In genomic region chr2:161586517-161587167, GRCh38 we compare ENCODE assay signal across 9 cellular contexts. TPM values are rescaled to one million over a fixed set of nuclear protein-coding genes. Genes with fewer than 3 reads are reported as not detected.
A peak's percentile ranks its signal among the peaks of the same experiment; 100 is the strongest.
DNase-seq lines count a peak whose midpoint lies in the region; ATAC-seq, FAIRE-seq and TF ChIP-seq lines count a peak whose summit lies in the region.
"Had no signal": no experiment of that assay in that cellular context is flagged by ENCODE, and none has a peak within 500 bp of the region (broad histone marks: within the 10 kb centered on the region; RNA-seq: fewer than 3 reads in every experiment).

No MANE protein-coding gene starts in this region.

- FAIRE-seq in small intestine (lab: Jason Lieb, UNC) = no peak

- no TSS peak for BruUV-seq in PC-9 (replicated peaks; lab: Mats Ljungman, UMichigan)

- POLR2A ChIA-PET in PC-9 (lab: Charles Lee; ENCODE audit: unreplicated experiment) = no interaction called here

- H2AFZ ChIP-seq in PC-9 = no peak overlapping the region
- H2AFZ ChIP-seq in fibroblast of lung (ENCODE audit: low read length) = no peak overlapping the region

- no peaks in the 10 kb centered on the region for H3K9me3 ChIP-seq in heart right ventricle
- no peaks in the 10 kb centered on the region for H3K9me3 ChIP-seq in PC-9 (ENCODE audit: insufficient read depth, low read depth)
- no peaks in the 10 kb centered on the region for H3K9me3 ChIP-seq in fibroblast of lung (ENCODE audit: control insufficient read depth, insufficient read depth, low read depth, low read length)
- no peaks in the 10 kb centered on the region for H3K9me3 ChIP-seq in small intestine (ENCODE audit: control insufficient read depth, low read depth)

- H3K27ac ChIP-seq in heart right ventricle (no peak overlapping the region), PC-9 (no peak overlapping the region), fibroblast of lung (ENCODE audit: insufficient read depth, low read length) (no peak overlapping the region), small intestine (ENCODE audit: low read depth in 1 of 2, low read length in 1 of 2) (no peak overlapping the region)

- H3K4me3 ChIP-seq in heart right ventricle = no peak overlapping the region
- no peak overlapping the region for H3K4me3 ChIP-seq in PC-9
- no peak overlapping the region for H3K4me3 ChIP-seq in fibroblast of lung (replicated peaks in 1 of 4; ENCODE audit: control extremely low read depth in 1 of 4, insufficient read depth in 1 of 4, low read depth in 3 of 4, low read length in 4 of 4)
- H3K4me3 ChIP-seq in small intestine (ENCODE audit: low read depth in 1 of 2, low read length in 2 of 2) = no peak overlapping the region

- no peak for DNase-seq in heart right ventricle
- no peak for DNase-seq in left cardiac atrium
- no peak for DNase-seq in PC-9
- DNase-seq in fibroblast of lung (ENCODE audit: low read depth in 2 of 2) = peak; percentile 23 to 37
- DNase-seq in small intestine = peak; percentile 2
- DNase-seq in NK-92 (lab: John Stamatoyannopoulos, UW; ENCODE audit: unreplicated experiment) = no peak
- DNase-seq in effector CD4-positive, alpha-beta T cell = no peak
- DNase-seq: activated naive CD8-positive, alpha-beta T cell treated with anti-CD3 and anti-CD28 coated beads, Interleukin-2, amount 10 ng/mL, durations not matched to agents 7 days and 5 days had no signal

- peaks cover 0 to 6% (median 0%) of the 10 kb centered on the region in 7 donors for H3K27me3 ChIP-seq in heart right ventricle
- H3K27me3 ChIP-seq in PC-9 (ENCODE audit: insufficient read depth, low read depth) = no peaks in the 10 kb centered on the region
- no peaks in the 10 kb centered on the region for H3K27me3 ChIP-seq in fibroblast of lung (ENCODE audit: control insufficient read depth, insufficient read depth, low read length)
- no peaks in the 10 kb centered on the region for H3K27me3 ChIP-seq in small intestine (ENCODE audit: control insufficient read depth in 2 of 2, insufficient read depth in 2 of 2, low read length in 2 of 2)

- no peaks in the 10 kb centered on the region for H4K20me1 ChIP-seq in PC-9 (ENCODE audit: insufficient read depth)
- no peaks in the 10 kb centered on the region for H4K20me1 ChIP-seq in fibroblast of lung (ENCODE audit: control insufficient read depth, extremely low read depth, insufficient read depth, low read length)

- H3K36me3 ChIP-seq in heart right ventricle (no peaks in the 10 kb centered on the region), PC-9 (ENCODE audit: low read depth) (no peaks in the 10 kb centered on the region), fibroblast of lung (ENCODE audit: control insufficient read depth, insufficient read depth, low read length) (no peaks in the 10 kb centered on the region), small intestine (ENCODE audit: control insufficient read depth in 2 of 2, insufficient read depth in 2 of 2, low read length in 2 of 2) (no peaks in the 10 kb centered on the region)

- H3K4me2 ChIP-seq in PC-9 (no peak overlapping the region), fibroblast of lung (ENCODE audit: extremely low read depth, insufficient read depth, low read length) (no peak overlapping the region)

- ATAC-seq in heart right ventricle = no peak
- ATAC-seq in left cardiac atrium = no peak
- peak; percentile 66 for ATAC-seq in HG03378 (IDR thresholded peaks at IDR 0.05; ENCODE audit: unreplicated experiment)

- no peaks in the 10 kb centered on the region for H3F3A ChIP-seq in PC-9 (ENCODE audit: insufficient read depth, low read depth)

- peak; percentile 16 to 73 (median 54) for TF ChIP-seq CTCF in heart right ventricle (IDR thresholded peaks at IDR 0.05)
- peak; percentile 78 for TF ChIP-seq CTCF in PC-9 (conservative IDR thresholded peaks at IDR 0.05)
- TF ChIP-seq CTCF in fibroblast of lung (conservative IDR thresholded peaks at IDR 0.05 in 1 of 2, IDR thresholded peaks at IDR 0.05 in 1 of 2; ENCODE audit: low read depth in 1 of 2, low read length in 2 of 2) = peak; percentile 42 to 67

- no peaks in the 10 kb centered on the region for H3K79me2 ChIP-seq in PC-9 (ENCODE audit: low read depth)
- no peaks in the 10 kb centered on the region for H3K79me2 ChIP-seq in fibroblast of lung (ENCODE audit: control insufficient read depth, insufficient read depth, low read length)

- no peaks in the 10 kb centered on the region for H3K4me1 ChIP-seq in heart right ventricle
- H3K4me1 ChIP-seq in PC-9 (replicated peaks; ENCODE audit: insufficient read depth) = no peaks in the 10 kb centered on the region
- H3K4me1 ChIP-seq in fibroblast of lung (ENCODE audit: control insufficient read depth, extremely low read depth, insufficient read depth, low read length) = no peaks in the 10 kb centered on the region
- H3K4me1 ChIP-seq in small intestine (ENCODE audit: control insufficient read depth in 2 of 2, insufficient read depth in 1 of 2, low read depth in 1 of 2, low read length in 1 of 2) = no peaks in the 10 kb centered on the region

- no peaks in the 10 kb centered on the region for H3K9me2 ChIP-seq in PC-9 (ENCODE audit: insufficient read depth)

- CTCF ChIA-PET in PC-9 (lab: Charles Lee) = interaction anchor here (1.7 kb wide), 1 partner anchor 360 kb away, joined by 9 read pairs; no protein-coding TSS in a partner anchor

- WGBS in heart right ventricle, 2 donors = 42 to 43% methylated on average over 6 of the region's 6 CpGs
- WGBS in small intestine, 3 donors = 39 to 51% (median 48%) methylated on average over 6 of the region's 6 CpGs

- intact Hi-C loops in heart right ventricle (cut with DNase I) (loop anchor here in 9 of 10 donors (5.0 to 10.0 kb wide), 8 partner anchors 356 to 718 kb away; no protein-coding TSS in a partner anchor), left cardiac atrium (cut with DNase I) (loop anchor here in 1 of 2 donors (10.0 kb wide), 1 partner anchor 538 kb away; no protein-coding TSS in a partner anchor), PC-9 (cut with micrococcal nuclease; ENCODE audit: unreplicated experiment) (loop anchor here (1.0 to 2.0 kb wide), 3 partner anchors 360 to 712 kb away; no protein-coding TSS in a partner anchor)

- no peak overlapping the region for H3K9ac ChIP-seq in fibroblast of lung (ENCODE audit: insufficient read depth, low read length)

RNA-seq across cellular contexts. Expression of gene SLC4A10, which starts 37.6 kb away (rescaled TPM):
- not detected for total RNA-seq in heart right ventricle
- under 1 TPM in 1 of 2 donors, not detected in 1; under 0.01 TPM for polyA plus RNA-seq in heart right ventricle
- total RNA-seq in left cardiac atrium = not detected
- total RNA-seq in PC-9 (2021) = not detected in 2 replicates
- total RNA-seq in fibroblast of lung = not detected in 2 replicates
- not detected in 2 replicates for polyA plus RNA-seq in fibroblast of lung
- not detected in 2 replicates for polyA plus RNA-seq in fibroblast of lung (2012)
- polyA minus RNA-seq in fibroblast of lung (ENCODE audit: low replicate concordance) = not detected in 2 replicates
- under 1 TPM in 2 of 3 donors, not detected in 1; 0.18 to 0.22 TPM for polyA plus RNA-seq in small intestine

Comparison
In these comparisons a context has a peak if more than half of its experiments do, and no peak if none do; other contexts are left out.
1. DNase-seq: peak in fibroblast of lung (2 of 2) and small intestine (single experiment); none in heart right ventricle (0 of 2), left cardiac atrium (single experiment), PC-9 (0 of 2), NK-92 (single experiment) and effector CD4-positive, alpha-beta T cell (single experiment).
2. Peak in every context shown above with its lines, with median percentiles within 50 percentile points of each other: CTCF ChIP-seq.